8 cellular contexts compared by ENCODE assay signal in the genomic region with DNA sequence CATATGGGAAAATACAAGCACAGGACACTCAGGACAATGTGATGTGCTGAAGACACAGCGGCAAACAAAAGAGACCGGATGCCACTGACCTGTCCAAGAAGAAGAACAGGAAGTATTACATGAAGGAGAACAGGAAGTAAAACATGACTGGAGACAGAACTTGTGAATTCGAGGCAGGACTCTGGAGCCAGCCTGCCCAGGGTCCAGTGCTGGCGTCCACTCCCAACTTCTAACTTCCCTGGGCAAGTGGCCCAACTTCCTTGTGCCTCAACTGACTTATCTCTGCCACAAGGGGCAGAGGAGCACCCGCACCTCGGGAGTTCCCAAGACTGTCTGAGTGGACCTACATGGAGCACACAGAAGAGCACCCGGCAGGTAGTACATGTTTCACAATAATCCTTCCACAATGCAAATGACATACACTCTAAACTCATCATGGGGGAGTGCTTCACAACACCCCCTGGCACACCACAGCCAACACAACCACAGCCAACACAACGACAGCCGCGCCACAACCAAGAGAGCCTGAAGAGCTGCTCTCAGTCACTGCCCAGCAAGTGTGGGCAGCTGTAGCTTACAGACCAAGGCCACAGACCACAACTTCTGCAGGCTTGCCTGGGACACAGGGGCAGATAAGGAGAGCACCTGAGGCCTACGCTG. TPM values are rescaled to one million over a fixed set of nuclear protein-coding genes. Genes with fewer than 3 reads are reported as not detected.
DNase-seq lines count a peak whose midpoint lies in the region; ATAC-seq, FAIRE-seq and TF ChIP-seq lines count a peak whose summit lies in the region.

No MANE protein-coding gene starts in this region.

- FAIRE-seq in RCC 7860 (lab: Jason Lieb, UNC) = no peak

- H3K4me1 Mint-ChIP-seq in endothelial cell (ENCODE audit: unreplicated experiment) = peaks cover 52% of the 10 kb centered on the region

- no peaks in the 10 kb centered on the region for H3K9me3 Mint-ChIP-seq in endothelial cell (ENCODE audit: unreplicated experiment)

- ATAC-seq in omental fat pad (ENCODE audit: low FRiP score) (peak; percentile 54), HG03139 (IDR thresholded peaks at IDR 0.05; ENCODE audit: unreplicated experiment) (no peak)

- peaks cover 4% of the 10 kb centered on the region for H3K36me3 Mint-ChIP-seq in endothelial cell (ENCODE audit: low read depth, unreplicated experiment)

- peak overlapping the region; percentile 45 for H3K4me3 Mint-ChIP-seq in endothelial cell (ENCODE audit: unreplicated experiment)

- DNase-seq in EH (ENCODE audit: low read depth) = peak; percentile 49
- peak; percentile 12 for DNase-seq in NOMO-1 treated with dmso at 0.1 percent for 144 hours (lab: John Stamatoyannopoulos, UW; ENCODE audit: unreplicated experiment)
- peak; percentile 43 for DNase-seq in endothelial cell (ENCODE audit: low spot score)
- no peak for DNase-seq in omental fat pad (ENCODE audit: low spot score)
- no peak for DNase-seq in RCC 7860 (ENCODE audit: low spot score)
- DNase-seq in D341Med (ENCODE audit: low spot score) = no peak
- no peak for DNase-seq in activated CD4-positive, CD25-positive, alpha-beta regulatory T cell (lab: John Stamatoyannopoulos, UW)

- TF ChIP-seq CTCF in endothelial cell (IDR thresholded peaks at IDR 0.05; ENCODE audit: unreplicated experiment) (no peak), omental fat pad (IDR thresholded peaks at IDR 0.05) (no peak)

- H3K27me3 Mint-ChIP-seq in endothelial cell (ENCODE audit: unreplicated experiment) = peaks cover 12% of the 10 kb centered on the region

- H3K27ac Mint-ChIP-seq in endothelial cell (ENCODE audit: unreplicated experiment) = peak overlapping the region; percentile 97

RNA-seq across cellular contexts. Expression of gene ANKRD11, which starts 36.6 kb away (rescaled TPM):
- 165 TPM for total RNA-seq in endothelial cell (ENCODE audit: unreplicated experiment)
- 100 to 1,000 TPM in 1 of 4 donors, 10 to 100 TPM in 3; 49.8 to 114 (median 82.2) TPM for total RNA-seq in omental fat pad

RNA-seq across cellular contexts. Expression of gene SPG7, which starts 54.4 kb away (rescaled TPM):
- total RNA-seq in endothelial cell (ENCODE audit: unreplicated experiment) (207 TPM), omental fat pad (100 to 1,000 TPM in 1 of 4 donors, 10 to 100 TPM in 3; 68.6 to 125 (median 74.8) TPM)

Comparison
In these comparisons a context has a peak if more than half of its experiments do, and no peak if none do; other contexts are left out.
1. DNase-seq: peak in EH (single experiment), NOMO-1 treated with dmso at 0.1 percent for 144 hours (single experiment) and endothelial cell (single experiment); none in omental fat pad (single experiment), RCC 7860 (single experiment), D341Med (single experiment) and activated CD4-positive, CD25-positive, alpha-beta regulatory T cell (0 of 4).